2 cellular contexts compared by ENCODE assay signal in genomic region chrX:119750751-119751150, GRCh38. TPM values are rescaled to one million over a fixed set of nuclear protein-coding genes. Genes with fewer than 3 reads are reported as not detected.
"Had no signal": no experiment of that assay in that cellular context is flagged by ENCODE, and none has a peak within 500 bp of the region (broad histone marks: within the 10 kb centered on the region; RNA-seq: fewer than 3 reads in every experiment).

No MANE protein-coding gene starts in this region.

RNA-seq across cellular contexts. Expression of gene SOWAHD, which starts 7.6 kb away (rescaled TPM):
- total RNA-seq: MCF 10A, NCI-H460 had no signal
